8 cellular contexts compared by ENCODE assay signal in genomic region chr5:74639538-74640449, GRCh38. TPM values are rescaled to one million over a fixed set of nuclear protein-coding genes. Genes with fewer than 3 reads are reported as not detected.
DNase-seq lines count a peak whose midpoint lies in the region; ATAC-seq and TF ChIP-seq lines count a peak whose summit lies in the region.

No MANE protein-coding gene starts in this region.

- ATAC-seq in HG02798 (IDR thresholded peaks at IDR 0.05; ENCODE audit: poor library complexity, unreplicated experiment) (peak; percentile 18), HG03469 (IDR thresholded peaks at IDR 0.05; ENCODE audit: unreplicated experiment) (no peak)
- peak; percentile 51 to 61 for ATAC-seq in activated T-cell treated with anti-CD3 and anti-CD28 coated beads, Interleukin-2, amount 50 U/mL, for 4 hours

- DNase-seq in DMS 273 (lab: John Stamatoyannopoulos, UW; ENCODE audit: unreplicated experiment) (peak; percentile 74), DMS 273 treated with DMSO at 0.1 percent for 48 hours (lab: John Stamatoyannopoulos, UW) (no peak), NCI-H526 (lab: John Stamatoyannopoulos, UW) (peak; percentile 45 to 71), fibroblast of mammary gland (ENCODE audit: low read depth) (peak; percentile 38), neural crest cell (ENCODE audit: low read depth, low spot score) (no peak)
- DNase-seq in activated T-cell treated with anti-CD3 and anti-CD28 coated beads, Interleukin-2, amount 50 U/mL, for 4 hours, result no peak

- peak overlapping the region; percentile 75 for H3K4me3 ChIP-seq in fibroblast of mammary gland (ENCODE audit: control insufficient read depth, low read depth, low read length)

- peak overlapping the region; percentile 94 for H3K27ac Mint-ChIP-seq in neural crest cell (ENCODE audit: unreplicated experiment)

- TF ChIP-seq CTCF in fibroblast of mammary gland (conservative IDR thresholded peaks at IDR 0.05; ENCODE audit: control insufficient read depth, insufficient read depth, low read depth, low read length) (no peak), neural crest cell (conservative IDR thresholded peaks at IDR 0.05) (peak; percentile 30)

- peaks cover 14% of the 10 kb centered on the region for H3K27me3 Mint-ChIP-seq in activated T-cell treated with anti-CD3 and anti-CD28 coated beads, Interleukin-2, amount 50 U/mL, for 4 hours (ENCODE audit: low read depth)
- H3K27me3 Mint-ChIP-seq in neural crest cell (ENCODE audit: low read depth), result no peaks in the 10 kb centered on the region

- no peaks in the 10 kb centered on the region for H3K9me3 Mint-ChIP-seq in activated T-cell treated with anti-CD3 and anti-CD28 coated beads, Interleukin-2, amount 50 U/mL, for 4 hours
- H3K9me3 Mint-ChIP-seq in neural crest cell, result no peaks in the 10 kb centered on the region

- H3K4me1 Mint-ChIP-seq in activated T-cell treated with anti-CD3 and anti-CD28 coated beads, Interleukin-2, amount 50 U/mL, for 4 hours (ENCODE audit: low read depth), result peaks cover 33% of the 10 kb centered on the region
- peaks cover 69% of the 10 kb centered on the region for H3K4me1 Mint-ChIP-seq in neural crest cell

- peak overlapping the region; percentile 85 for H3K4me3 Mint-ChIP-seq in activated T-cell treated with anti-CD3 and anti-CD28 coated beads, Interleukin-2, amount 50 U/mL, for 4 hours
- H3K4me3 Mint-ChIP-seq in neural crest cell, result peak overlapping the region; percentile 87

- peaks cover 7% of the 10 kb centered on the region for H3K36me3 Mint-ChIP-seq in activated T-cell treated with anti-CD3 and anti-CD28 coated beads, Interleukin-2, amount 50 U/mL, for 4 hours (ENCODE audit: insufficient read depth)
- H3K36me3 Mint-ChIP-seq in neural crest cell (ENCODE audit: low read depth), result peaks cover 21% of the 10 kb centered on the region

RNA-seq across cellular contexts. Expression of gene ENC1, which starts 0.7 kb away (rescaled TPM):
- 1 to 10 TPM; 1.8 to 3.0 (median 2.4) TPM for total RNA-seq in activated T-cell treated with anti-CD3 and anti-CD28 coated beads, Interleukin-2, amount 50 U/mL, for 4 hours
- 130 and 135 TPM in 2 replicates for total RNA-seq in neural crest cell

RNA-seq across cellular contexts. Expression of gene HEXB, which starts 45.2 kb away (rescaled TPM):
- 10 to 100 TPM; 38.6 to 46.8 (median 45.8) TPM for total RNA-seq in activated T-cell treated with anti-CD3 and anti-CD28 coated beads, Interleukin-2, amount 50 U/mL, for 4 hours
- total RNA-seq in neural crest cell, result 50.8 and 54.3 TPM in 2 replicates

Comparison
In these comparisons a context has a peak if more than half of its experiments do, and no peak if none do; other contexts are left out.
1. DNase-seq: peak in DMS 273 (single experiment), NCI-H526 (2 of 2) and fibroblast of mammary gland (single experiment); none in DMS 273 treated with DMSO at 0.1 percent for 48 hours (single experiment), activated T-cell treated with anti-CD3 and anti-CD28 coated beads, Interleukin-2, amount 50 U/mL, for 4 hours (single experiment) and neural crest cell (single experiment).
2. RNA of gene ENC1, which starts 0.7 kb away (total RNA-seq): 130 to 135 TPM in neural crest cell; 1.8 to 3.0 TPM in activated T-cell treated with anti-CD3 and anti-CD28 coated beads, Interleukin-2, amount 50 U/mL, for 4 hours; every median in the first group is over 10 times any median in the second.